19 cellular contexts compared by ENCODE assay signal in genomic region chr3:3815206-3815605, GRCh38. TPM values are rescaled to one million over a fixed set of nuclear protein-coding genes. Genes with fewer than 3 reads are reported as not detected.
DNase-seq lines count a peak whose midpoint lies in the region; ATAC-seq, FAIRE-seq and TF ChIP-seq lines count a peak whose summit lies in the region.
"Had no signal": no experiment of that assay in that cellular context is flagged by ENCODE, and none has a peak within 500 bp of the region (broad histone marks: within the 10 kb centered on the region; RNA-seq: fewer than 3 reads in every experiment).

No MANE protein-coding gene starts in this region.

- no peak overlapping the region for H3K14ac ChIP-seq in H1 (ENCODE audit: insufficient read length)

- H3K9me3 ChIP-seq in H1 (ENCODE audit: insufficient read depth in 2 of 2, low read depth in 1 of 2, low read length in 1 of 2): no peaks in the 10 kb centered on the region
- H3K9me3 ChIP-seq in upper lobe of right lung: no peaks in the 10 kb centered on the region
- H3K9me3 ChIP-seq: Caco-2 had no signal

- CTCF ChIA-PET in WTC11 (lab: Charles Lee): no interaction called here
- CTCF ChIA-PET in H1 (lab: Charles Lee; ENCODE audit: partially characterized antibody): interaction anchor here (0.8 to 1.4 kb wide), 3 partner anchors 9 to 116 kb away, joined by 3 to 4 read pairs (median 3); no protein-coding TSS in a partner anchor

- H3K27me3 ChIP-seq in H1 (replicated peaks in 1 of 4; ENCODE audit: control insufficient read depth in 3 of 4, extremely low read depth in 1 of 4, insufficient read depth in 3 of 4, low read length in 3 of 4) (no peaks in the 10 kb centered on the region), upper lobe of right lung (no peaks in the 10 kb centered on the region)

- H2BK120ac ChIP-seq in H1 (replicated peaks; ENCODE audit: low read depth, low read length): no peak overlapping the region

- DNase-seq in M059J (ENCODE audit: low read depth) (peak; percentile 11), WTC11 (ENCODE audit: low spot score) (no peak), H1 (ENCODE audit: low read depth in 1 of 2, low spot score in 2 of 2) (no peak), upper lobe of right lung (no peak), erythroblast (lab: John Stamatoyannopoulos, UW) (no peak), GM03348 (ENCODE audit: low spot score) (no peak), NCI-H1092 treated with DMSO at 0.1 percent for 48 hours (lab: John Stamatoyannopoulos, UW) (no peak)
- DNase-seq: ACHN; Caco-2; CD4-positive, alpha-beta T cell; H9 had no signal

- no peak overlapping the region for H4K8ac ChIP-seq in H1 (ENCODE audit: extremely low read depth, insufficient read depth, low read length)

- H3K36me3 Mint-ChIP-seq in WTC11: peaks cover 53% of the 10 kb centered on the region

- TF ChIP-seq EP300 in H1 (IDR thresholded peaks at IDR 0.05; ENCODE audit: borderline replicate concordance in 1 of 2, low read depth in 2 of 2, low read length in 2 of 2): no peak

- no peak overlapping the region for H2BK12ac ChIP-seq in H1 (ENCODE audit: low read depth, low read length)

- H2AFZ ChIP-seq in H1 (ENCODE audit: low read length): no peak overlapping the region
- H2AFZ ChIP-seq: GM23338 had no signal

- no peak overlapping the region for H2BK15ac ChIP-seq in H1 (ENCODE audit: low read length)

- peak overlapping the region; percentile 17 for H3K27ac Mint-ChIP-seq in WTC11
- H3K27ac Mint-ChIP-seq: CD4-positive, alpha-beta T cell; GM23338 had no signal

- TF ChIP-seq POLR2A in H1 (IDR thresholded peaks at IDR 0.05; ENCODE audit: control extremely low read depth in 1 of 2, low read depth in 2 of 2, low read length in 2 of 2) (no peak), erythroblast (IDR thresholded peaks at IDR 0.05; ENCODE audit: low read length) (no peak)

- H3K36me3 ChIP-seq in H1 (ENCODE audit: control insufficient read depth in 2 of 4, insufficient read depth in 4 of 4, low read length in 3 of 4): peaks cover 0 to 89% (median 40%) of the 10 kb centered on the region in 4 experiments; a peak in 6 of 8 replicates
- H3K36me3 ChIP-seq in upper lobe of right lung: no peaks in the 10 kb centered on the region

- H3K4me1 Mint-ChIP-seq in WTC11: peaks cover 28% of the 10 kb centered on the region

- no peak overlapping the region for H4K91ac ChIP-seq in H1 (replicated peaks; ENCODE audit: insufficient read length, low read length)

- H4K5ac ChIP-seq in H1 (ENCODE audit: insufficient read length, low read depth, low read length): no peak overlapping the region

- H3K4me3 ChIP-seq in H1 (ENCODE audit: extremely low read depth in 1 of 4, insufficient read depth in 2 of 4, low read depth in 3 of 4, low read length in 4 of 4) (no peak overlapping the region), upper lobe of right lung (no peak overlapping the region)
- H3K4me3 ChIP-seq: GM23338 had no signal

- 93% methylated on average over 1 of the region's 1 CpG; no CpG with 5 or more reads in 1 of the 2 experiments for WGBS in H1 (ENCODE audit: extremely low coverage in 1 of 2, insufficient coverage in 1 of 2, insufficient read length in 1 of 2, insufficient replicate concordance in 2 of 2, low coverage in 1 of 2, low lambda C conversion rate in 2 of 2, missing lambda C conversion rate in 1 of 2), 2 experiments

- no peak overlapping the region for H2AK5ac ChIP-seq in H1 (ENCODE audit: low read depth, low read length)

- H2BK5ac ChIP-seq in H1 (ENCODE audit: low read depth, low read length): no peak overlapping the region

- H4K20me1 ChIP-seq in H1 (replicated peaks in 1 of 2; ENCODE audit: control insufficient read depth in 1 of 2, insufficient read depth in 2 of 2, low read length in 2 of 2): peaks cover 40 to 42% of the 10 kb centered on the region in 2 experiments

- POLR2A ChIA-PET in WTC11 (lab: Charles Lee) (no interaction called here), H1 (lab: Charles Lee; ENCODE audit: partially characterized antibody) (interaction anchor here (0.7 to 11.2 kb wide), 6 partner anchors 8 to 188 kb away, joined by 3 to 115 read pairs (median 4); partner anchors contain the start of gene LRRN1)

- H3K9ac ChIP-seq in H1 (replicated peaks in 1 of 4; ENCODE audit: extremely low read depth in 1 of 4, low read depth in 3 of 4, low read length in 3 of 4): no peak overlapping the region

- no peak overlapping the region for H2BK20ac ChIP-seq in H1 (ENCODE audit: low read length)

- no peaks in the 10 kb centered on the region for H3K23me2 ChIP-seq in H1 (ENCODE audit: low read depth, low read length)

- H3K4me3 Mint-ChIP-seq in WTC11: no peak overlapping the region
- H3K4me3 Mint-ChIP-seq: CD4-positive, alpha-beta T cell; GM23338; H9 had no signal

- no peak overlapping the region for H3K27ac ChIP-seq in H1 (ENCODE audit: low read depth, low read length)
- no peak overlapping the region for H3K27ac ChIP-seq in upper lobe of right lung
- H3K27ac ChIP-seq: C4-2B had no signal

- no peak overlapping the region for H3K18ac ChIP-seq in H1 (ENCODE audit: extremely low read depth, low read length)

- no peak overlapping the region for H3K56ac ChIP-seq in H1 (replicated peaks; ENCODE audit: insufficient read length, low read depth, low read length)

- ATAC-seq in WTC11: no peak
- ATAC-seq in upper lobe of right lung: peak; percentile 46
- ATAC-seq: GM23338 had no signal

- no peak overlapping the region for H3K23ac ChIP-seq in H1 (ENCODE audit: insufficient read length)

- H3K9me3 Mint-ChIP-seq in WTC11: no peaks in the 10 kb centered on the region
- H3K9me3 Mint-ChIP-seq: CD4-positive, alpha-beta T cell; GM23338; H9 had no signal

- H3K4me2 ChIP-seq in H1 (ENCODE audit: insufficient read depth in 1 of 2, low read depth in 2 of 2, low read length in 2 of 2): no peak overlapping the region
- H3K4me2 ChIP-seq: GM23338 had no signal

- no peak overlapping the region for H3K4ac ChIP-seq in H1 (replicated peaks; ENCODE audit: insufficient read length, low read depth, low read length)

- peak; percentile 60 for FAIRE-seq in H1 (lab: Jason Lieb, UNC)
- FAIRE-seq: A204.1, D721Med, G401.6, GM12892, GM18507 had no signal

- H3K4me1 ChIP-seq in H1 (replicated peaks in 1 of 4; ENCODE audit: control insufficient read depth in 3 of 4, insufficient read depth in 4 of 4, low read length in 3 of 4): peaks cover 0 to 2% (median 0%) of the 10 kb centered on the region in 4 experiments; a peak in 2 of 7 replicates
- no peaks in the 10 kb centered on the region for H3K4me1 ChIP-seq in upper lobe of right lung
- H3K4me1 ChIP-seq: Caco-2 had no signal

- no peak for TF ChIP-seq CTCF in WTC11 (IDR thresholded peaks at IDR 0.05)
- TF ChIP-seq CTCF in H1 (IDR thresholded peaks at IDR 0.05; ENCODE audit: control extremely low read depth in 1 of 3, insufficient read depth in 1 of 3, low read depth in 1 of 3, low read length in 3 of 3): no peak
- TF ChIP-seq CTCF in upper lobe of right lung (IDR thresholded peaks at IDR 0.05): no peak

- peaks cover 24 to 100% of the 10 kb centered on the region in 2 experiments for H3K79me2 ChIP-seq in H1 (ENCODE audit: control insufficient read depth in 1 of 2, insufficient read depth in 2 of 2, low read length in 2 of 2)

- H3K79me1 ChIP-seq in H1 (ENCODE audit: low read depth, low read length): peaks cover 7% of the 10 kb centered on the region; the same call in 1 of the 2 replicates

- no peaks in the 10 kb centered on the region for H3K27me3 Mint-ChIP-seq in WTC11 (ENCODE audit: low read depth)
- H3K27me3 Mint-ChIP-seq: CD4-positive, alpha-beta T cell had no signal

- intact Hi-C loops in upper lobe of right lung (cut with DNase I): no loop called here

- TF ChIP-seq RAD21 in H1 (IDR thresholded peaks at IDR 0.05 in 1 of 2, conservative IDR thresholded peaks at IDR 0.05 in 1 of 2; ENCODE audit: low read depth in 2 of 2, low read length in 2 of 2): no peak

TF ChIP-seq in WTC11, 78 proteins besides CTCF, POLR2A, EP300 and RAD21 (continues in another document):
- no peak for TF ChIP-seq ZBTB43 (CRISPR knock-in tag; IDR thresholded peaks at IDR 0.05)

TF ChIP-seq in H1, 55 proteins besides CTCF, POLR2A, EP300 and RAD21 (continues in another document):
- TF ChIP-seq HDAC6 (IDR thresholded peaks at IDR 0.05; ENCODE audit: low read depth, low read length): no peak
- TF ChIP-seq KDM4A (IDR thresholded peaks at IDR 0.05; ENCODE audit: low read depth, low read length, severe bottlenecking): no peak
- TF ChIP-seq E2F6 (IDR thresholded peaks at IDR 0.05): no peak
- TF ChIP-seq CHD1 (IDR thresholded peaks at IDR 0.05; ENCODE audit: low read depth, low read length): no peak

RNA-seq across cellular contexts. Expression of gene LRRN1, which starts 16.0 kb away (rescaled TPM):
- total RNA-seq in M059J (2014; rRNA removed; shearing (Covaris generic)): 1.3 and 1.6 TPM in 2 replicates
- total RNA-seq in WTC11 (2021) (114 to 124 TPM (median 121 TPM) in 3 replicates), upper lobe of right lung (5.2 TPM)
- total RNA-seq in H1 (2021; fragmentation: NEBNext Ultra II Directional; extraction: Animal tissue kit (Norgen Biotek cat#: 25700)): 199 TPM in 2 replicates
- polyA plus RNA-seq in H1 (2011; rRNA removed): 128 and 159 TPM in 2 replicates
- 185 TPM for polyA plus RNA-seq in H1 (2011; cell fraction: cytosol; rRNA removed)
- 133 TPM for polyA plus RNA-seq in H1 (2011; cell fraction: nucleus; rRNA removed)
- 115 to 187 TPM (median 143 TPM) in 4 replicates for polyA plus RNA-seq in H1 (2012, experiment 1 of 2)
- 35.0 TPM for polyA plus RNA-seq in H1 (2012, experiment 2 of 2)
- 274 TPM for polyA plus RNA-seq in H1 (2013, experiment 1 of 2)
- polyA plus RNA-seq in H1 (2013, experiment 2 of 2): 261 TPM
- polyA minus RNA-seq in H1 (2011; rRNA and poly(A)+ RNA removed): 218 and 267 TPM in 2 replicates
- polyA minus RNA-seq in H1 (2011; cell fraction: cytosol; rRNA and poly(A)+ RNA removed): 129 TPM
- polyA minus RNA-seq in H1 (2011; cell fraction: nucleus; rRNA and poly(A)+ RNA removed): 394 TPM
- polyA plus RNA-seq: BJ had no signal

Comparison
In these comparisons a context has a peak if more than half of its experiments do, and no peak if none do; other contexts are left out.
1. RNA of gene LRRN1, which starts 16.0 kb away (total RNA-seq): 199 TPM in H1 and 114 to 124 TPM in WTC11; 5.2 TPM in upper lobe of right lung (single experiment) and 1.3 to 1.6 TPM in M059J; every median in the first group is over 10 times any median in the second.